In genomic region chr3:118932822-118933558, GRCh38 we compare ENCODE assay signal across 1 cellular context.
TF ChIP-seq lines count a peak whose summit lies in the region.

No MANE protein-coding gene starts in this region.

TF ChIP-seq in K562, 482 proteins besides CTCF, POLR2A, EP300 and RAD21:
- TF ChIP-seq E2F5 (CRISPR knock-in tag; IDR thresholded peaks at IDR 0.05) (no peak), ZNF395 (CRISPR knock-in tag; IDR thresholded peaks at IDR 0.05) (0 out of 2 replicates have a peak, but pooled peaks have one; percentile 4)
